Comparison of ENCODE assay signal across 1 cellular context in the genomic region with DNA sequence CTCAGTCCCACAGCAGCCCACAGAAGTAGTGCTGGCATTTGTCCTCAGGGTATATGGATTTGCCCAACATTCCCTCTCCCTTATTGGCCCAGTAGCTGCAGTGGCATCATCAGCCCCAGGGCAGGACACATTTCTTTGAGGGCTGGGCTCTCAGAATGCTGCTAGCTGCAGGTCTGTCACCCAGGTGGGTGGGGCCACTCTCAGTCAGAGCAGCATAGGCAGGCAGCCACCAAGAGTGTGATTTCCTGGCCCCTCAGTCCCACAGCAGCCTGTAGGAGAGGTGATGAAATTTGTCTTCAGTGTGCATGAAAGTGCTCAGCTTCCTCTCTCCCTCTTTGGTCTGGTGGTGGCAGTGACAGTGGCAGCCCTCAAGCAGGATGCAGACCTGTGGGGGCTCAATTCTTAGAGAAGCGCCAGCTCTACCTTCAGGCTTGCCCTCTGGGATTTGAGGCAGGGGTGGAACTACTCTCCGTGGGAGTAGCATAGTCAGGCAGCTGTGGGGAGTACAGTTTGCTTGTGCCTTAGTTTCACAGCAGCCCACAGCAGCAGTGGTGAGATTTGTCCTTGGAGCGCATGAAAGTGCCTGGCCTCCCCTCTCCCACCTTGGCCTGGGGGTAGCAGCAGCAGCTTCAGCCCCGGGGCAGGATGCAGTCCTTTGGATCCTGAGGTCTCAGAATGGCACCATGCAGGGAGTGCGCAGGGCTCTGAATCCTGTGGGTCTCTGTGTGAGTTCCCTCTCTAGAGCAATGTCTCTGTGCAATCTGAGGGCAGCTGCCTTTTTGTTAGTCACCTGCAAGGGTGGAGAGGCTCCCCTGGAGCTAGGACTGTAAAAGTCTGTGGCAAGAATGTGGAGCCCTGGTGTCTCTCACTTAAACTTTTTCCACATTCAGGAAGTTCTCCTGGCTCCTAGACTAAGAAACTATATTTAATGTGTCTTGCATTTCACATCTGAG.
TF ChIP-seq lines count a peak whose summit lies in the region.

No MANE protein-coding gene starts in this region.

TF ChIP-seq in H1, 55 proteins besides CTCF, POLR2A, EP300 and RAD21:
- TF ChIP-seq EZH2 (IDR thresholded peaks at IDR 0.05; ENCODE audit: low read depth, low read length, severe bottlenecking): no peak
- TF ChIP-seq POLR2AphosphoS5 (IDR thresholded peaks at IDR 0.05; ENCODE audit: low read depth, low read length): no peak
- TF ChIP-seq, protein P1, sequence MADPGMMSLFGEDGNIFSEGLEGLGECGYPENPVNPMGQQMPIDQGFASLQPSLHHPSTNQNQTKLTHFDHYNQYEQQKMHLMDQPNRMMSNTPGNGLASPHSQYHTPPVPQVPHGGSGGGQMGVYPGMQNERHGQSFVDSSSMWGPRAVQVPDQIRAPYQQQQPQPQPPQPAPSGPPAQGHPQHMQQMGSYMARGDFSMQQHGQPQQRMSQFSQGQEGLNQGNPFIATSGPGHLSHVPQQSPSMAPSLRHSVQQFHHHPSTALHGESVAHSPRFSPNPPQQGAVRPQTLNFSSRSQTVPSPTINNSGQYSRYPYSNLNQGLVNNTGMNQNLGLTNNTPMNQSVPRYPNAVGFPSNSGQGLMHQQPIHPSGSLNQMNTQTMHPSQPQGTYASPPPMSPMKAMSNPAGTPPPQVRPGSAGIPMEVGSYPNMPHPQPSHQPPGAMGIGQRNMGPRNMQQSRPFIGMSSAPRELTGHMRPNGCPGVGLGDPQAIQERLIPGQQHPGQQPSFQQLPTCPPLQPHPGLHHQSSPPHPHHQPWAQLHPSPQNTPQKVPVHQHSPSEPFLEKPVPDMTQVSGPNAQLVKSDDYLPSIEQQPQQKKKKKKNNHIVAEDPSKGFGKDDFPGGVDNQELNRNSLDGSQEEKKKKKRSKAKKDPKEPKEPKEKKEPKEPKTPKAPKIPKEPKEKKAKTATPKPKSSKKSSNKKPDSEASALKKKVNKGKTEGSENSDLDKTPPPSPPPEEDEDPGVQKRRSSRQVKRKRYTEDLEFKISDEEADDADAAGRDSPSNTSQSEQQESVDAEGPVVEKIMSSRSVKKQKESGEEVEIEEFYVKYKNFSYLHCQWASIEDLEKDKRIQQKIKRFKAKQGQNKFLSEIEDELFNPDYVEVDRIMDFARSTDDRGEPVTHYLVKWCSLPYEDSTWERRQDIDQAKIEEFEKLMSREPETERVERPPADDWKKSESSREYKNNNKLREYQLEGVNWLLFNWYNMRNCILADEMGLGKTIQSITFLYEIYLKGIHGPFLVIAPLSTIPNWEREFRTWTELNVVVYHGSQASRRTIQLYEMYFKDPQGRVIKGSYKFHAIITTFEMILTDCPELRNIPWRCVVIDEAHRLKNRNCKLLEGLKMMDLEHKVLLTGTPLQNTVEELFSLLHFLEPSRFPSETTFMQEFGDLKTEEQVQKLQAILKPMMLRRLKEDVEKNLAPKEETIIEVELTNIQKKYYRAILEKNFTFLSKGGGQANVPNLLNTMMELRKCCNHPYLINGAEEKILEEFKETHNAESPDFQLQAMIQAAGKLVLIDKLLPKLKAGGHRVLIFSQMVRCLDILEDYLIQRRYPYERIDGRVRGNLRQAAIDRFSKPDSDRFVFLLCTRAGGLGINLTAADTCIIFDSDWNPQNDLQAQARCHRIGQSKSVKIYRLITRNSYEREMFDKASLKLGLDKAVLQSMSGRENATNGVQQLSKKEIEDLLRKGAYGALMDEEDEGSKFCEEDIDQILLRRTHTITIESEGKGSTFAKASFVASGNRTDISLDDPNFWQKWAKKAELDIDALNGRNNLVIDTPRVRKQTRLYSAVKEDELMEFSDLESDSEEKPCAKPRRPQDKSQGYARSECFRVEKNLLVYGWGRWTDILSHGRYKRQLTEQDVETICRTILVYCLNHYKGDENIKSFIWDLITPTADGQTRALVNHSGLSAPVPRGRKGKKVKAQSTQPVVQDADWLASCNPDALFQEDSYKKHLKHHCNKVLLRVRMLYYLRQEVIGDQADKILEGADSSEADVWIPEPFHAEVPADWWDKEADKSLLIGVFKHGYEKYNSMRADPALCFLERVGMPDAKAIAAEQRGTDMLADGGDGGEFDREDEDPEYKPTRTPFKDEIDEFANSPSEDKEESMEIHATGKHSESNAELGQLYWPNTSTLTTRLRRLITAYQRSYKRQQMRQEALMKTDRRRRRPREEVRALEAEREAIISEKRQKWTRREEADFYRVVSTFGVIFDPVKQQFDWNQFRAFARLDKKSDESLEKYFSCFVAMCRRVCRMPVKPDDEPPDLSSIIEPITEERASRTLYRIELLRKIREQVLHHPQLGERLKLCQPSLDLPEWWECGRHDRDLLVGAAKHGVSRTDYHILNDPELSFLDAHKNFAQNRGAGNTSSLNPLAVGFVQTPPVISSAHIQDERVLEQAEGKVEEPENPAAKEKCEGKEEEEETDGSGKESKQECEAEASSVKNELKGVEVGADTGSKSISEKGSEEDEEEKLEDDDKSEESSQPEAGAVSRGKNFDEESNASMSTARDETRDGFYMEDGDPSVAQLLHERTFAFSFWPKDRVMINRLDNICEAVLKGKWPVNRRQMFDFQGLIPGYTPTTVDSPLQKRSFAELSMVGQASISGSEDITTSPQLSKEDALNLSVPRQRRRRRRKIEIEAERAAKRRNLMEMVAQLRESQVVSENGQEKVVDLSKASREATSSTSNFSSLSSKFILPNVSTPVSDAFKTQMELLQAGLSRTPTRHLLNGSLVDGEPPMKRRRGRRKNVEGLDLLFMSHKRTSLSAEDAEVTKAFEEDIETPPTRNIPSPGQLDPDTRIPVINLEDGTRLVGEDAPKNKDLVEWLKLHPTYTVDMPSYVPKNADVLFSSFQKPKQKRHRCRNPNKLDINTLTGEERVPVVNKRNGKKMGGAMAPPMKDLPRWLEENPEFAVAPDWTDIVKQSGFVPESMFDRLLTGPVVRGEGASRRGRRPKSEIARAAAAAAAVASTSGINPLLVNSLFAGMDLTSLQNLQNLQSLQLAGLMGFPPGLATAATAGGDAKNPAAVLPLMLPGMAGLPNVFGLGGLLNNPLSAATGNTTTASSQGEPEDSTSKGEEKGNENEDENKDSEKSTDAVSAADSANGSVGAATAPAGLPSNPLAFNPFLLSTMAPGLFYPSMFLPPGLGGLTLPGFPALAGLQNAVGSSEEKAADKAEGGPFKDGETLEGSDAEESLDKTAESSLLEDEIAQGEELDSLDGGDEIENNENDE (IDR thresholded peaks at IDR 0.05; ENCODE audit: insufficient replicate concordance, low read length): no peak
- no peak for TF ChIP-seq SP2 (IDR thresholded peaks at IDR 0.05; ENCODE audit: low read length)
- TF ChIP-seq TEAD4 (IDR thresholded peaks at IDR 0.05; ENCODE audit: low read depth, low read length): no peak
- TF ChIP-seq SIN3A (conservative IDR thresholded peaks at IDR 0.05 in 1 of 2, IDR thresholded peaks at IDR 0.05 in 1 of 2; ENCODE audit: low read depth in 1 of 2, low read length in 2 of 2): no peak
